ENCODE assay signal across 1 cellular context in genomic region chr5:139494832-139495231, GRCh38.
A peak's percentile ranks its signal among the peaks of the same experiment; 100 is the strongest.
TF ChIP-seq lines count a peak whose summit lies in the region.

No MANE protein-coding gene starts in this region.

TF ChIP-seq in endothelial cell of umbilical vein, 7 proteins besides CTCF, POLR2A, EP300 and RAD21:
- TF ChIP-seq FOS (IDR thresholded peaks at IDR 0.05; ENCODE audit: borderline replicate concordance, insufficient read depth, low read length) (no peak), POLR2AphosphoS5 (IDR thresholded peaks at IDR 0.05; ENCODE audit: insufficient read depth, low read depth, low read length) (no peak), JUN (IDR thresholded peaks at IDR 0.05; ENCODE audit: borderline replicate concordance, insufficient read depth, insufficient read length, low read depth) (no peak), MAX (IDR thresholded peaks at IDR 0.05; ENCODE audit: insufficient read depth, insufficient read length) (no peak), EZH2 (IDR thresholded peaks at IDR 0.05; ENCODE audit: borderline replicate concordance, low read depth, low read length, severe bottlenecking) (no peak), GATA2 (IDR thresholded peaks at IDR 0.05; ENCODE audit: insufficient read depth, insufficient read length, low read depth, low read length) (peak; percentile 57)
